1 cellular context compared by ENCODE assay signal in the genomic region with DNA sequence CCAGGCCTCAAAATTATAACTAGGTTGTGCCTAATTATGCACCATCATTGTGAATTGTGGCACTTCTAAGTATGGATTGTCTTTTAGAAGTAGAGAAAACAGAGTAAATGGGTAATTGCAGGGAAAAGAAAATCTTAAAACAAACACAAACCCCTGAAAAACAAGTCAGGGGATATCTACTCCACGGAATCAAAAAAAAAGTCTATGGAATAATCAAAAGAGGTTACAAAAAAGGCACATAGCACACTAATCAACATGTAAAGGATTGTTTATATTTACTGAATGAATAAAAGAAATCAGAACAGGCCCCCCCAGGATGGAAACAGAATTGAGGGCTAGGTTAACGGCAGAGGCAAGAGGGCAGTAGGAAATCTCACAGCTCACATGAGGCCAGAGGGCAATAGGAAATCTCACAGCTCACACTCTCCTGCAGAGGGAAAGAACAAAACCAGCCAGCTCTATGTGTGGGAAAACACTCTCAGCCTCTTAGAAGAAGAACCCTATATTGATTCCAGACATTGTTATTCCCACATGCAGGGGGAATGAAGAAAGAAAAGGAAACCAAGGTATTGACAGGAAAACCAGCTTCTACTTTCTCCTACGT.
TF ChIP-seq lines count a peak whose summit lies in the region.

No MANE protein-coding gene starts in this region.

TF ChIP-seq in liver, 16 proteins besides CTCF, POLR2A, EP300 and RAD21 (continued from another document):
- TF ChIP-seq, protein P1, sequence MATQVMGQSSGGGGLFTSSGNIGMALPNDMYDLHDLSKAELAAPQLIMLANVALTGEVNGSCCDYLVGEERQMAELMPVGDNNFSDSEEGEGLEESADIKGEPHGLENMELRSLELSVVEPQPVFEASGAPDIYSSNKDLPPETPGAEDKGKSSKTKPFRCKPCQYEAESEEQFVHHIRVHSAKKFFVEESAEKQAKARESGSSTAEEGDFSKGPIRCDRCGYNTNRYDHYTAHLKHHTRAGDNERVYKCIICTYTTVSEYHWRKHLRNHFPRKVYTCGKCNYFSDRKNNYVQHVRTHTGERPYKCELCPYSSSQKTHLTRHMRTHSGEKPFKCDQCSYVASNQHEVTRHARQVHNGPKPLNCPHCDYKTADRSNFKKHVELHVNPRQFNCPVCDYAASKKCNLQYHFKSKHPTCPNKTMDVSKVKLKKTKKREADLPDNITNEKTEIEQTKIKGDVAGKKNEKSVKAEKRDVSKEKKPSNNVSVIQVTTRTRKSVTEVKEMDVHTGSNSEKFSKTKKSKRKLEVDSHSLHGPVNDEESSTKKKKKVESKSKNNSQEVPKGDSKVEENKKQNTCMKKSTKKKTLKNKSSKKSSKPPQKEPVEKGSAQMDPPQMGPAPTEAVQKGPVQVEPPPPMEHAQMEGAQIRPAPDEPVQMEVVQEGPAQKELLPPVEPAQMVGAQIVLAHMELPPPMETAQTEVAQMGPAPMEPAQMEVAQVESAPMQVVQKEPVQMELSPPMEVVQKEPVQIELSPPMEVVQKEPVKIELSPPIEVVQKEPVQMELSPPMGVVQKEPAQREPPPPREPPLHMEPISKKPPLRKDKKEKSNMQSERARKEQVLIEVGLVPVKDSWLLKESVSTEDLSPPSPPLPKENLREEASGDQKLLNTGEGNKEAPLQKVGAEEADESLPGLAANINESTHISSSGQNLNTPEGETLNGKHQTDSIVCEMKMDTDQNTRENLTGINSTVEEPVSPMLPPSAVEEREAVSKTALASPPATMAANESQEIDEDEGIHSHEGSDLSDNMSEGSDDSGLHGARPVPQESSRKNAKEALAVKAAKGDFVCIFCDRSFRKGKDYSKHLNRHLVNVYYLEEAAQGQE (IDR thresholded peaks at IDR 0.05): no peak
- no peak for TF ChIP-seq JUND (IDR thresholded peaks at IDR 0.05)
TF ChIP-seq in liver: peak in this region for 0.
